In the genomic region with DNA sequence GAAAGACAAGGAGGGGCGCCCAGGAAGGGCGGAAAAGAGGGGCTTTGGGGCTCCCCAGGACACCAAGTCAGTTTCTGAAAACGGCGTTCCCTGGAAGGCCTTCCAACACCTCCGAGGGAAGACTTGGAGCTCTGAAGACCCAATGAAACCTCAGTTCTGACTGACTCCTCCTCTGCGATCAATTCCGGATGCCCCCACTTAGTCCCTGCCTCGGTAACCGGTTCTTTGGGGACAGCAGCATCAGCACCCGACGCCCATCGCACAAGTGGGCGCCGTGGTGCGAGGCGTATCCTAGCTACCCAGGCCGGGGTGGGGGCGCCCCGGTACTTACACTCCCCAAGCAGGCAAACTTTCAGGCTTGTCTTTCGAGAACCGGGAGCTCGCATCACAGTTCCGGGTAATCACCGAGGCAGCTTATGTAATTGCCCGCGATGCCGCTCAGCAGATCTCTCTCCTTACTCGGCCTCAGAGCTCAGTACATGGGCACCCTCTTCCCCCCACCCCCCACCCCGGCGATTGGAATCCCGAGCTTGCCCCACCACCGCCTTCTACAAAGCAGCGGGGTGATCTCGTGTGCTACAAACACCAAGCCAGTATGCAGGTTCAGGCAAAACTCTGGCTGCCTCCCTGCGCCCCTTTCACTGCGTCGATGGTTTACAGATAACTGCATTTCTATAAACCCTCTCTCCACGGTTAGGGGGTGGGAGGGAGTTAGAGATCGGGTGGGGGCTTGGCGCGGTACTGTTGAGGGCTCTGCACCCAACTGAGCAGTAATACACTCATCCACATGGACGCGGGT, we compare ENCODE assay signal across 9 cellular contexts. TPM values are rescaled to one million over a fixed set of nuclear protein-coding genes. Genes with fewer than 3 reads are reported as not detected.
DNase-seq lines count a peak whose midpoint lies in the region; ATAC-seq, FAIRE-seq and TF ChIP-seq lines count a peak whose summit lies in the region.
"Had no signal": no experiment of that assay in that cellular context is flagged by ENCODE, and none has a peak within 500 bp of the region (broad histone marks: within the 10 kb centered on the region; RNA-seq: fewer than 3 reads in every experiment).

No MANE protein-coding gene starts in this region.

- TF ChIP-seq CTCF in chondrocyte (IDR thresholded peaks at IDR 0.05) (no peak), Calu3 (IDR thresholded peaks at IDR 0.05; ENCODE audit: unreplicated experiment) (no peak)

- H3K27me3 Mint-ChIP-seq in chondrocyte (ENCODE audit: low read depth), result peaks cover 19% of the 10 kb centered on the region
- peaks cover 54% of the 10 kb centered on the region for H3K27me3 Mint-ChIP-seq in Calu3 (ENCODE audit: unreplicated experiment)

- H3K36me3 ChIP-seq in HUES48 (ENCODE audit: control insufficient read depth, insufficient read depth, low read length), result no peaks in the 10 kb centered on the region
- H3K36me3 ChIP-seq in mesenchymal stem cell (ENCODE audit: control insufficient read depth in 1 of 2, insufficient read depth in 2 of 2, low read depth in 1 of 2, low read length in 2 of 2), result no peaks in the 10 kb centered on the region

- BruUV-seq in Calu3 (replicated peaks; lab: Mats Ljungman, UMichigan), result no TSS peak

- H3K9me3 Mint-ChIP-seq in chondrocyte (ENCODE audit: low read depth) (no peaks in the 10 kb centered on the region), Calu3 (ENCODE audit: low read depth, unreplicated experiment) (peaks cover 5% of the 10 kb centered on the region)

- H3K79me1 ChIP-seq in mesenchymal stem cell (replicated peaks; ENCODE audit: low read length, poor library complexity, severe bottlenecking), result no peaks in the 10 kb centered on the region

- H2AFZ ChIP-seq in mesenchymal stem cell (ENCODE audit: low read depth, low read length), result peak overlapping the region; percentile 1

- no peak overlapping the region for H2AK5ac ChIP-seq in mesenchymal stem cell (ENCODE audit: low read length, severe bottlenecking)

- ATAC-seq in HG03159 (IDR thresholded peaks at IDR 0.05; ENCODE audit: unreplicated experiment) (no peak), GM21367 (IDR thresholded peaks at IDR 0.05; ENCODE audit: unreplicated experiment) (no peak)

- peak; percentile 31 for DNase-seq in AG08395 (ENCODE audit: low spot score)
- DNase-seq in chondrocyte (ENCODE audit: low spot score), result no peak
- peak; percentile 28 for DNase-seq in mesenchymal stem cell
- DNase-seq in Calu3, result no peak
- DNase-seq in HTR-8/SVneo (ENCODE audit: insufficient read length, low spot score), result no peak

- CTCF ChIA-PET in Calu3 (lab: Charles Lee), result no interaction called here

- H3K9me3 ChIP-seq in HUES48 (ENCODE audit: control insufficient read depth, insufficient read depth, low read length) (no peaks in the 10 kb centered on the region), mesenchymal stem cell (ENCODE audit: control insufficient read depth, low read length) (no peaks in the 10 kb centered on the region)

- peak overlapping the region; percentile 11 to 89 for H3K14ac ChIP-seq in mesenchymal stem cell (ENCODE audit: low read length in 2 of 2)

- H3K27ac Mint-ChIP-seq in chondrocyte (ENCODE audit: unreplicated experiment), result no peak overlapping the region
- no peak overlapping the region for H3K27ac Mint-ChIP-seq in Calu3 (ENCODE audit: unreplicated experiment)

- FAIRE-seq in HTR-8/SVneo (lab: Jason Lieb, UNC), result no peak
- FAIRE-seq: GM18507 had no signal

- H3K4me1 ChIP-seq in HUES48 (ENCODE audit: control insufficient read depth, insufficient read depth, low read length), result peaks cover 29% of the 10 kb centered on the region
- peaks cover 40% of the 10 kb centered on the region for H3K4me1 ChIP-seq in mesenchymal stem cell (ENCODE audit: control insufficient read depth, insufficient read depth, low read depth, low read length)

- H2BK5ac ChIP-seq in mesenchymal stem cell (ENCODE audit: low read depth, low read length, poor library complexity, severe bottlenecking), result no peak overlapping the region

- H4K8ac ChIP-seq in mesenchymal stem cell (ENCODE audit: low read length), result no peak overlapping the region

- no peak overlapping the region for H4K91ac ChIP-seq in mesenchymal stem cell (ENCODE audit: low read length)

- peak overlapping the region in 1 of 2 experiments; percentile 80 for H3K23ac ChIP-seq in mesenchymal stem cell (ENCODE audit: low read length in 2 of 2)

- peak overlapping the region in 1 of 2 experiments; percentile 67 for H3K4ac ChIP-seq in mesenchymal stem cell (ENCODE audit: low read depth in 1 of 2, low read length in 2 of 2)

- H3K9ac ChIP-seq in HUES48 (ENCODE audit: low read depth, low read length), result no peak overlapping the region
- H3K9ac ChIP-seq in mesenchymal stem cell (ENCODE audit: low read length), result peak overlapping the region; percentile 94

- intact Hi-C loops in Calu3 (cut with micrococcal nuclease; ENCODE audit: unreplicated experiment), result no loop called here

- no peak overlapping the region for H3K27ac ChIP-seq in HUES48 (ENCODE audit: low read depth, low read length)
- no peak overlapping the region for H3K27ac ChIP-seq in mesenchymal stem cell (ENCODE audit: low read length, poor library complexity, severe bottlenecking)

- H3K36me3 Mint-ChIP-seq in chondrocyte (ENCODE audit: low read depth) (no peaks in the 10 kb centered on the region), Calu3 (ENCODE audit: insufficient read depth, unreplicated experiment) (no peaks in the 10 kb centered on the region)

- H3K4me1 Mint-ChIP-seq in chondrocyte (ENCODE audit: low read depth) (peaks cover 40% of the 10 kb centered on the region), Calu3 (ENCODE audit: low read depth, unreplicated experiment) (no peaks in the 10 kb centered on the region)

- peaks cover 96% of the 10 kb centered on the region for H3K27me3 ChIP-seq in HUES48 (ENCODE audit: control insufficient read depth, insufficient read depth, low read length)
- H3K27me3 ChIP-seq in mesenchymal stem cell (ENCODE audit: control insufficient read depth in 1 of 2, insufficient read depth in 1 of 2, low read length in 2 of 2), result peaks cover 18 to 78% of the 10 kb centered on the region in 2 experiments

- WGBS in mesenchymal stem cell, result under 1% methylated on average over 39 of the region's 43 CpGs

- H3K18ac ChIP-seq in mesenchymal stem cell (ENCODE audit: low read depth in 1 of 2, low read length in 2 of 2), result peak overlapping the region; percentile 34 to 71

- H2BK120ac ChIP-seq in mesenchymal stem cell (ENCODE audit: low read depth, low read length), result no peak overlapping the region

- H2BK12ac ChIP-seq in mesenchymal stem cell (ENCODE audit: low read length in 2 of 2), result no peak overlapping the region

- H3K4me3 Mint-ChIP-seq in chondrocyte (ENCODE audit: unreplicated experiment) (peak overlapping the region; percentile 75), Calu3 (ENCODE audit: low read depth, unreplicated experiment) (no peak overlapping the region)

- H3K4me3 ChIP-seq in HUES48 (ENCODE audit: low read depth, low read length), result peak overlapping the region; percentile 86
- H3K4me3 ChIP-seq in mesenchymal stem cell (ENCODE audit: insufficient read depth in 1 of 2, low read depth in 1 of 2, low read length in 2 of 2), result peak overlapping the region; percentile 27 to 82

- peak overlapping the region; percentile 99 for H3K4me2 ChIP-seq in mesenchymal stem cell (ENCODE audit: low read length, poor library complexity, severe bottlenecking)

- H2BK15ac ChIP-seq in mesenchymal stem cell (ENCODE audit: low read depth, poor library complexity, severe bottlenecking), result no peak overlapping the region

RNA-seq across cellular contexts. Expression of gene TENM4, which starts 2.0 kb away (rescaled TPM):
- total RNA-seq in chondrocyte (2.8 to 34.3 TPM (median 3.8 TPM) in 3 replicates), Calu3 (2022) (not detected in 2 replicates)
- 3.1 TPM for polyA plus RNA-seq in mesenchymal stem cell (2013, experiment 1 of 2)
- 9.1 TPM for polyA plus RNA-seq in mesenchymal stem cell (2013, experiment 2 of 2)

Comparison
In these comparisons a context has a peak if more than half of its experiments do, and no peak if none do; other contexts are left out.
1. DNase-seq: peak in AG08395 (single experiment) and mesenchymal stem cell (single experiment); none in chondrocyte (single experiment), Calu3 (single experiment) and HTR-8/SVneo (single experiment).